Comparison of ENCODE assay signal across 1 cellular context in the genomic region with DNA sequence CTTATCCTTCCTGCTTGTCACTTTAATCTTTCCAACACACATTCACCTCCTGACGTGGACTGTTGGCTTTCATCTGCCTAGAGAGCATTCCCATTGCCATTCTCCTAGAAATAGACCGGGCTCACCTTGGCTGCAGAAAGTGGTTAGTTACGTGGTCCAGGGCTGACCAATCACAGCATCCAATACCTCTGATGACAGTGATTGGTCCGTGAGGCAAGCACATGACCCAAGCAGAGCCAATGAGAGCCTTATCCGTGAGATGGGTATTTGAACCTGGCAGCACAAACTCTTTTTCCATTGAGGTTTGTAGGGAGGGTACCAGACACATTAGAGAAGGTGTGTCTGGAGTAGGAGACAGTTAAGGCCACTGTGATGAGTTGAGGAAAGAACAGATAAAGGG.
TF ChIP-seq lines count a peak whose summit lies in the region.

No MANE protein-coding gene starts in this region.

TF ChIP-seq in GM23338, 12 proteins besides CTCF, POLR2A, EP300 and RAD21 (continued from another document):
- TF ChIP-seq ZNF114 (CRISPR knock-in tag; IDR thresholded peaks at IDR 0.05): no peak
- no peak for TF ChIP-seq CREB1 (CRISPR knock-in tag; IDR thresholded peaks at IDR 0.05; ENCODE audit: low read depth)
